Comparison of ENCODE assay signal across 17 cellular contexts in the genomic region with DNA sequence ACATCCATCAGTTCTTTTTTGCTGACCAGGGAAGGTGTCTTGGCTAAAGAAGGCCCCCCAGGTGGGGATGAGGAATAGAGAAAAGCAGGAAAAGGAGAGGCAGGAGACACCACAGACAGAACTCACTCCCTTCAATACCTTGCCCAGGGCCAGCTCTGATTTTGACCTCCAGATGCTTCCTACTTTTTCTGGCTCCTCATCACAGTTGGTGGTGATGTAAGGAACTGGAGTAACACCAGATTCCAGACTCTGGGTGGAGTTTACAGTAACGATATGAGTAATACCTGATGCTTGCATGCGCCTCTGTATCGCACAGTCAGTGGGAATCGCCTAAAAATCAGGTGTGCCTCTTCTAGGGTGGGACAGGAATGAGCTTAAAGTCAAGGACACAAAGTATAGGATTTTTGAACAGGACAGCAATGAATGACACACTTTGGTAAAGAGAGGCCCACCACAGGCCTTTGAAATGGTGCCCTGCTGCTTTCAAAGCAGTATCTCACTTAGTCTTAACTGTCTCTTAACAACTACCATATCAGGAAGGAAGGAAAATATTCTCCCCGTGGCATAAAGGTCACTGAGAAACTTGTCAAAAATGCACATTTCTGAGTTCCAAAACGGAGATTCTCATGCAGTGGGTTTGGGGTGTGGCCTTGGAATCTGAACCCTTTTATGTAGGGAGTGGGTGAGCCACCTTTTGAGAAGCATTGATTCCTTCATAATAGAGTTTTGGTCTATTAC.
A peak's percentile ranks its signal among the peaks of the same experiment; 100 is the strongest.
DNase-seq lines count a peak whose midpoint lies in the region; ATAC-seq and TF ChIP-seq lines count a peak whose summit lies in the region.
"Had no signal": no experiment of that assay in that cellular context is flagged by ENCODE, and none has a peak within 500 bp of the region (broad histone marks: within the 10 kb centered on the region; RNA-seq: fewer than 3 reads in every experiment).

No MANE protein-coding gene starts in this region.

- CTCF ChIA-PET in mammary epithelial cell (lab: Charles Lee; ENCODE audit: low non-redundant PET) = no interaction called here

- H3K27ac ChIP-seq in mammary epithelial cell (ENCODE audit: insufficient read depth, low read depth, low read length) (no peak overlapping the region), SJCRH30 (no peak overlapping the region)
- H3K27ac ChIP-seq: colonic mucosa, VCaP had no signal

- no peaks in the 10 kb centered on the region for H3K9me3 ChIP-seq in mammary epithelial cell (replicated peaks; ENCODE audit: insufficient read depth, low read length)
- H3K9me3 ChIP-seq in SJCRH30 (replicated peaks) = no peaks in the 10 kb centered on the region
- H3K9me3 ChIP-seq: colonic mucosa had no signal

- dilution Hi-C loops in mammary epithelial cell (cut with HindIII; ENCODE audit: low sequenced_read_pairs) = no loop called here

- in situ Hi-C loops in mammary epithelial cell (cut with MboI; ENCODE audit: low sequenced_read_pairs in 2 of 2) = no loop called here

- intact Hi-C loops in mammary epithelial cell (cut with micrococcal nuclease) = no loop called here

- H3K27ac Mint-ChIP-seq in naive thymus-derived CD8-positive, alpha-beta T cell = no peak overlapping the region
- H3K27ac Mint-ChIP-seq: activated CD8-positive, alpha-beta T cell treated with anti-CD3 and anti-CD28 coated beads for 36 hours; nephron progenitor cell had no signal

- H3K79me2 ChIP-seq in mammary epithelial cell (ENCODE audit: insufficient read depth, low read length) = no peaks in the 10 kb centered on the region

- no peaks in the 10 kb centered on the region for H3K36me3 Mint-ChIP-seq in naive thymus-derived CD8-positive, alpha-beta T cell

- no peak for ATAC-seq in GM21528 (IDR thresholded peaks at IDR 0.05; ENCODE audit: low FRiP score, unreplicated experiment)
- no peak for ATAC-seq in naive thymus-derived CD8-positive, alpha-beta T cell
- ATAC-seq: activated CD8-positive, alpha-beta T cell treated with anti-CD3 and anti-CD28 coated beads for 36 hours had no signal

- peaks cover 2 to 17% (median 6%) of the 10 kb centered on the region in 5 donors for H3K27me3 Mint-ChIP-seq in naive thymus-derived CD8-positive, alpha-beta T cell

- H3K36me3 ChIP-seq in mammary epithelial cell (ENCODE audit: insufficient read depth, low read length) = no peaks in the 10 kb centered on the region
- no peaks in the 10 kb centered on the region for H3K36me3 ChIP-seq in SJCRH30
- H3K36me3 ChIP-seq: colonic mucosa had no signal

- no peak overlapping the region for H3K4me3 Mint-ChIP-seq in naive thymus-derived CD8-positive, alpha-beta T cell
- H3K4me3 Mint-ChIP-seq: activated CD8-positive, alpha-beta T cell treated with anti-CD3 and anti-CD28 coated beads for 36 hours; nephron progenitor cell had no signal

- peaks cover 18% of the 10 kb centered on the region for H3K4me1 ChIP-seq in mammary epithelial cell (ENCODE audit: insufficient read depth, low read length)
- peaks cover 27% of the 10 kb centered on the region for H3K4me1 ChIP-seq in SJCRH30
- H3K4me1 ChIP-seq: colonic mucosa had no signal

- H2AFZ ChIP-seq in mammary epithelial cell (ENCODE audit: low read depth, low read length) = no peak overlapping the region

- DNase-seq in AG09309 (ENCODE audit: low read depth) (peak; percentile 57), HT-29 (ENCODE audit: low spot score) (peak; percentile 37), mammary epithelial cell (peak; percentile 70), iris pigment epithelial cell (ENCODE audit: low read depth) (peak; percentile 63), SJCRH30 (no peak), NCI-H2196 treated with DMSO at 0.1 percent for 48 hours (lab: John Stamatoyannopoulos, UW; ENCODE audit: unreplicated experiment) (no peak)
- DNase-seq in naive thymus-derived CD8-positive, alpha-beta T cell = no peak
- DNase-seq: activated CD8-positive, alpha-beta T cell treated with anti-CD3 and anti-CD28 coated beads for 36 hours; DMS79; H7; NCI-H1092 treated with DMSO at 0.1 percent for 48 hours; NCI-H2171; nephron progenitor cell; stimulated activated CD4-positive, alpha-beta T cell treated with anti-CD3 and anti-CD28 coated beads, Interleukin-4, amount 100 ng/mL, for 4 hours had no signal

- no peak for TF ChIP-seq CTCF in AG09309 (IDR thresholded peaks at IDR 0.05; ENCODE audit: control insufficient read depth, insufficient read depth, low read depth, low read length, missing control alignments)
- no peak for TF ChIP-seq CTCF in mammary epithelial cell (conservative IDR thresholded peaks at IDR 0.05 in 1 of 2, IDR thresholded peaks at IDR 0.05 in 1 of 2; ENCODE audit: extremely low read depth in 1 of 2, insufficient read depth in 1 of 2, low read depth in 1 of 2, low read length in 2 of 2)

- no peaks in the 10 kb centered on the region for H3K4me1 Mint-ChIP-seq in naive thymus-derived CD8-positive, alpha-beta T cell

- POLR2A ChIA-PET in naive thymus-derived CD8-positive, alpha-beta T cell (lab: Charles Lee) = no interaction called here

- H4K20me1 ChIP-seq in mammary epithelial cell (ENCODE audit: insufficient read depth, low read length) = no peaks in the 10 kb centered on the region

- no peaks in the 10 kb centered on the region for H3K27me3 ChIP-seq in mammary epithelial cell (ENCODE audit: insufficient read depth, low read length)
- no peaks in the 10 kb centered on the region for H3K27me3 ChIP-seq in SJCRH30
- H3K27me3 ChIP-seq: colonic mucosa had no signal

- no peak overlapping the region for H3K4me2 ChIP-seq in mammary epithelial cell (ENCODE audit: insufficient read depth, low read depth, low read length)

- 87% methylated on average over 6 of the region's 6 CpGs for WGBS in mammary epithelial cell (ENCODE audit: low coverage, missing lambda C conversion rate)

- H3K9me3 Mint-ChIP-seq in naive thymus-derived CD8-positive, alpha-beta T cell = peaks cover 0 to 2% (median 0%) of the 10 kb centered on the region in 9 donors
- H3K9me3 Mint-ChIP-seq: activated CD8-positive, alpha-beta T cell treated with anti-CD3 and anti-CD28 coated beads for 36 hours had no signal

- H3K9ac ChIP-seq in mammary epithelial cell (ENCODE audit: insufficient read depth, low read length) = no peak overlapping the region

- no TSS peak for BruUV-seq in mammary epithelial cell (replicated peaks; lab: Mats Ljungman, UMichigan)

- H3K4me3 ChIP-seq in AG09309 (ENCODE audit: control insufficient read depth, low read depth, low read length) (no peak overlapping the region), mammary epithelial cell (replicated peaks in 1 of 3; ENCODE audit: insufficient read depth in 1 of 3, low read depth in 2 of 3, low read length in 3 of 3) (no peak overlapping the region), SJCRH30 (no peak overlapping the region)
- H3K4me3 ChIP-seq: colonic mucosa had no signal

Comparison
In these comparisons a context has a peak if more than half of its experiments do, and no peak if none do; other contexts are left out.
1. DNase-seq: peak in AG09309 (single experiment), HT-29 (single experiment), mammary epithelial cell (single experiment) and iris pigment epithelial cell (single experiment); none in SJCRH30 (0 of 2), naive thymus-derived CD8-positive, alpha-beta T cell (0 of 10) and NCI-H2196 treated with DMSO at 0.1 percent for 48 hours (single experiment).